1 cellular context compared by ENCODE assay signal in genomic region chr20:17771206-17772004, GRCh38.
TF ChIP-seq lines count a peak whose summit lies in the region.

No MANE protein-coding gene starts in this region.

TF ChIP-seq in HepG2, 621 proteins besides CTCF, POLR2A, EP300 and RAD21 (continued from another document and continues in another):
- TF ChIP-seq, protein P1, sequence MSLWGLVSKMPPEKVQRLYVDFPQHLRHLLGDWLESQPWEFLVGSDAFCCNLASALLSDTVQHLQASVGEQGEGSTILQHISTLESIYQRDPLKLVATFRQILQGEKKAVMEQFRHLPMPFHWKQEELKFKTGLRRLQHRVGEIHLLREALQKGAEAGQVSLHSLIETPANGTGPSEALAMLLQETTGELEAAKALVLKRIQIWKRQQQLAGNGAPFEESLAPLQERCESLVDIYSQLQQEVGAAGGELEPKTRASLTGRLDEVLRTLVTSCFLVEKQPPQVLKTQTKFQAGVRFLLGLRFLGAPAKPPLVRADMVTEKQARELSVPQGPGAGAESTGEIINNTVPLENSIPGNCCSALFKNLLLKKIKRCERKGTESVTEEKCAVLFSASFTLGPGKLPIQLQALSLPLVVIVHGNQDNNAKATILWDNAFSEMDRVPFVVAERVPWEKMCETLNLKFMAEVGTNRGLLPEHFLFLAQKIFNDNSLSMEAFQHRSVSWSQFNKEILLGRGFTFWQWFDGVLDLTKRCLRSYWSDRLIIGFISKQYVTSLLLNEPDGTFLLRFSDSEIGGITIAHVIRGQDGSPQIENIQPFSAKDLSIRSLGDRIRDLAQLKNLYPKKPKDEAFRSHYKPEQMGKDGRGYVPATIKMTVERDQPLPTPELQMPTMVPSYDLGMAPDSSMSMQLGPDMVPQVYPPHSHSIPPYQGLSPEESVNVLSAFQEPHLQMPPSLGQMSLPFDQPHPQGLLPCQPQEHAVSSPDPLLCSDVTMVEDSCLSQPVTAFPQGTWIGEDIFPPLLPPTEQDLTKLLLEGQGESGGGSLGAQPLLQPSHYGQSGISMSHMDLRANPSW (CRISPR knock-in tag; IDR thresholded peaks at IDR 0.05; ENCODE audit: borderline replicate concordance): no peak
- TF ChIP-seq STAT5B (CRISPR knock-in tag; IDR thresholded peaks at IDR 0.05) (no peak), YEATS4 (CRISPR knock-in tag; IDR thresholded peaks at IDR 0.05; ENCODE audit: borderline replicate concordance) (peak; percentile 27; the same call in 1 of the 2 replicates), ZNF547 (CRISPR knock-in tag; IDR thresholded peaks at IDR 0.05) (peak; percentile 28; the same call in 1 of the 2 replicates), ZBTB39 (CRISPR knock-in tag; IDR thresholded peaks at IDR 0.05) (no peak), ZNF232 (CRISPR knock-in tag; IDR thresholded peaks at IDR 0.05; ENCODE audit: borderline replicate concordance) (no peak), ZNF333 (CRISPR knock-in tag; IDR thresholded peaks at IDR 0.05; ENCODE audit: borderline replicate concordance) (no peak), ZMYM4 (CRISPR knock-in tag; IDR thresholded peaks at IDR 0.05) (no peak; the same call in 1 of the 2 replicates), ZBTB7A (CRISPR knock-in tag; IDR thresholded peaks at IDR 0.05) (0 out of 2 replicates have a peak, but pooled peaks have one; percentile 36), ZNF510 (CRISPR knock-in tag; IDR thresholded peaks at IDR 0.05; ENCODE audit: low read depth) (peak; percentile 71; the same call in 1 of the 2 replicates), ZKSCAN1 (IDR thresholded peaks at IDR 0.05; ENCODE audit: low read length) (no peak), NFE2 (CRISPR knock-in tag; IDR thresholded peaks at IDR 0.05) (no peak), ZBTB8A (CRISPR knock-in tag; IDR thresholded peaks at IDR 0.05; ENCODE audit: borderline replicate concordance, low read depth) (no peak), JUND (CRISPR knock-in tag; IDR thresholded peaks at IDR 0.05) (no peak), ZNF607 (CRISPR knock-in tag; IDR thresholded peaks at IDR 0.05; ENCODE audit: borderline replicate concordance) (0 out of 2 replicates have a peak, but pooled peaks have one; percentile 31), ZNF557 (CRISPR knock-in tag; IDR thresholded peaks at IDR 0.05) (0 out of 2 replicates have a peak, but pooled peaks have one; percentile 28), IRF2 (CRISPR knock-in tag; IDR thresholded peaks at IDR 0.05) (peak; percentile 66; the same call in 1 of the 2 replicates), ZFP41 (CRISPR knock-in tag; IDR thresholded peaks at IDR 0.05; ENCODE audit: borderline replicate concordance) (no peak), ZNF766 (CRISPR knock-in tag; IDR thresholded peaks at IDR 0.05; ENCODE audit: borderline replicate concordance) (no peak), ZZZ3 (CRISPR knock-in tag; IDR thresholded peaks at IDR 0.05; ENCODE audit: borderline replicate concordance) (0 out of 2 replicates have a peak, but pooled peaks have one; percentile 64), ZNF335 (CRISPR knock-in tag; IDR thresholded peaks at IDR 0.05) (peak; percentile 78), POLR2AphosphoS5 (IDR thresholded peaks at IDR 0.05; ENCODE audit: low read depth, low read length) (no peak), ZNF484 (CRISPR knock-in tag; IDR thresholded peaks at IDR 0.05; ENCODE audit: borderline replicate concordance, low read depth) (no peak), SNAPC2 (CRISPR knock-in tag; IDR thresholded peaks at IDR 0.05) (0 out of 2 replicates have a peak, but pooled peaks have one; percentile 14), ESRRA (CRISPR knock-in tag; IDR thresholded peaks at IDR 0.05; ENCODE audit: low read depth) (0 out of 2 replicates have a peak, but pooled peaks have one; percentile 77), ZNF878 (CRISPR knock-in tag; IDR thresholded peaks at IDR 0.05) (peak; percentile 80; the same call in 1 of the 2 replicates), ZNF17 (CRISPR knock-in tag; IDR thresholded peaks at IDR 0.05) (no peak), MATR3 (CRISPR knock-in tag; IDR thresholded peaks at IDR 0.05) (no peak), SMYD3 (CRISPR knock-in tag; IDR thresholded peaks at IDR 0.05) (no peak), ZNF569 (CRISPR knock-in tag; IDR thresholded peaks at IDR 0.05; ENCODE audit: borderline replicate concordance) (no peak), POLR2AphosphoS2 (IDR thresholded peaks at IDR 0.05; ENCODE audit: low read depth, low read length) (no peak), ZNF280B (CRISPR knock-in tag; IDR thresholded peaks at IDR 0.05; ENCODE audit: borderline replicate concordance) (no peak), ARHGAP35 (CRISPR knock-in tag; IDR thresholded peaks at IDR 0.05; ENCODE audit: borderline replicate concordance) (no peak), POGK (CRISPR knock-in tag; conservative IDR thresholded peaks at IDR 0.05) (peak; percentile 65; the same call in 1 of the 2 replicates), SALL2 (CRISPR knock-in tag; IDR thresholded peaks at IDR 0.05) (0 out of 2 replicates have a peak, but pooled peaks have one; percentile 11), ZNF816 (CRISPR knock-in tag; IDR thresholded peaks at IDR 0.05; ENCODE audit: borderline replicate concordance) (no peak; the same call in 1 of the 2 replicates), ATF5 (CRISPR knock-in tag; IDR thresholded peaks at IDR 0.05; ENCODE audit: low read depth) (peak; percentile 86; the same call in 1 of the 2 replicates), CEBPG (CRISPR knock-in tag; IDR thresholded peaks at IDR 0.05) (peak; percentile 93), MIER3 (CRISPR knock-in tag; IDR thresholded peaks at IDR 0.05; ENCODE audit: borderline replicate concordance) (peak; percentile 67; the same call in 1 of the 2 replicates), KLF11 (CRISPR knock-in tag; IDR thresholded peaks at IDR 0.05) (0 out of 2 replicates have a peak, but pooled peaks have one; percentile 34), ZNF24 (IDR thresholded peaks at IDR 0.05) (no peak), NPAS2 (CRISPR knock-in tag; IDR thresholded peaks at IDR 0.05; ENCODE audit: borderline replicate concordance) (no peak)
- TF ChIP-seq, protein P2, sequence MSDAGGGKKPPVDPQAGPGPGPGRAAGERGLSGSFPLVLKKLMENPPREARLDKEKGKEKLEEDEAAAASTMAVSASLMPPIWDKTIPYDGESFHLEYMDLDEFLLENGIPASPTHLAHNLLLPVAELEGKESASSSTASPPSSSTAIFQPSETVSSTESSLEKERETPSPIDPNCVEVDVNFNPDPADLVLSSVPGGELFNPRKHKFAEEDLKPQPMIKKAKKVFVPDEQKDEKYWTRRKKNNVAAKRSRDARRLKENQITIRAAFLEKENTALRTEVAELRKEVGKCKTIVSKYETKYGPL (CRISPR knock-in tag; IDR thresholded peaks at IDR 0.05): no peak
- TF ChIP-seq, protein P3, sequence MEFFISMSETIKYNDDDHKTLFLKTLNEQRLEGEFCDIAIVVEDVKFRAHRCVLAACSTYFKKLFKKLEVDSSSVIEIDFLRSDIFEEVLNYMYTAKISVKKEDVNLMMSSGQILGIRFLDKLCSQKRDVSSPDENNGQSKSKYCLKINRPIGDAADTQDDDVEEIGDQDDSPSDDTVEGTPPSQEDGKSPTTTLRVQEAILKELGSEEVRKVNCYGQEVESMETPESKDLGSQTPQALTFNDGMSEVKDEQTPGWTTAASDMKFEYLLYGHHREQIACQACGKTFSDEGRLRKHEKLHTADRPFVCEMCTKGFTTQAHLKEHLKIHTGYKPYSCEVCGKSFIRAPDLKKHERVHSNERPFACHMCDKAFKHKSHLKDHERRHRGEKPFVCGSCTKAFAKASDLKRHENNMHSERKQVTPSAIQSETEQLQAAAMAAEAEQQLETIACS (CRISPR knock-in tag; IDR thresholded peaks at IDR 0.05): no peak
- TF ChIP-seq, protein P4, sequence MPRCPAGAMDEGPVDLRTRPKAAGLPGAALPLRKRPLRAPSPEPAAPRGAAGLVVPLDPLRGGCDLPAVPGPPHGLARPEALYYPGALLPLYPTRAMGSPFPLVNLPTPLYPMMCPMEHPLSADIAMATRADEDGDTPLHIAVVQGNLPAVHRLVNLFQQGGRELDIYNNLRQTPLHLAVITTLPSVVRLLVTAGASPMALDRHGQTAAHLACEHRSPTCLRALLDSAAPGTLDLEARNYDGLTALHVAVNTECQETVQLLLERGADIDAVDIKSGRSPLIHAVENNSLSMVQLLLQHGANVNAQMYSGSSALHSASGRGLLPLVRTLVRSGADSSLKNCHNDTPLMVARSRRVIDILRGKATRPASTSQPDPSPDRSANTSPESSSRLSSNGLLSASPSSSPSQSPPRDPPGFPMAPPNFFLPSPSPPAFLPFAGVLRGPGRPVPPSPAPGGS (CRISPR knock-in tag; IDR thresholded peaks at IDR 0.05): no peak
- TF ChIP-seq, protein P5, sequence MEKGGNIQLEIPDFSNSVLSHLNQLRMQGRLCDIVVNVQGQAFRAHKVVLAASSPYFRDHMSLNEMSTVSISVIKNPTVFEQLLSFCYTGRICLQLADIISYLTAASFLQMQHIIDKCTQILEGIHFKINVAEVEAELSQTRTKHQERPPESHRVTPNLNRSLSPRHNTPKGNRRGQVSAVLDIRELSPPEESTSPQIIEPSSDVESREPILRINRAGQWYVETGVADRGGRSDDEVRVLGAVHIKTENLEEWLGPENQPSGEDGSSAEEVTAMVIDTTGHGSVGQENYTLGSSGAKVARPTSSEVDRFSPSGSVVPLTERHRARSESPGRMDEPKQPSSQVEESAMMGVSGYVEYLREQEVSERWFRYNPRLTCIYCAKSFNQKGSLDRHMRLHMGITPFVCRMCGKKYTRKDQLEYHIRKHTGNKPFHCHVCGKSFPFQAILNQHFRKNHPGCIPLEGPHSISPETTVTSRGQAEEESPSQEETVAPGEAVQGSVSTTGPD (CRISPR knock-in tag; IDR thresholded peaks at IDR 0.05): 0 out of 2 replicates have a peak, but pooled peaks have one; percentile 51
- TF ChIP-seq, protein P6, sequence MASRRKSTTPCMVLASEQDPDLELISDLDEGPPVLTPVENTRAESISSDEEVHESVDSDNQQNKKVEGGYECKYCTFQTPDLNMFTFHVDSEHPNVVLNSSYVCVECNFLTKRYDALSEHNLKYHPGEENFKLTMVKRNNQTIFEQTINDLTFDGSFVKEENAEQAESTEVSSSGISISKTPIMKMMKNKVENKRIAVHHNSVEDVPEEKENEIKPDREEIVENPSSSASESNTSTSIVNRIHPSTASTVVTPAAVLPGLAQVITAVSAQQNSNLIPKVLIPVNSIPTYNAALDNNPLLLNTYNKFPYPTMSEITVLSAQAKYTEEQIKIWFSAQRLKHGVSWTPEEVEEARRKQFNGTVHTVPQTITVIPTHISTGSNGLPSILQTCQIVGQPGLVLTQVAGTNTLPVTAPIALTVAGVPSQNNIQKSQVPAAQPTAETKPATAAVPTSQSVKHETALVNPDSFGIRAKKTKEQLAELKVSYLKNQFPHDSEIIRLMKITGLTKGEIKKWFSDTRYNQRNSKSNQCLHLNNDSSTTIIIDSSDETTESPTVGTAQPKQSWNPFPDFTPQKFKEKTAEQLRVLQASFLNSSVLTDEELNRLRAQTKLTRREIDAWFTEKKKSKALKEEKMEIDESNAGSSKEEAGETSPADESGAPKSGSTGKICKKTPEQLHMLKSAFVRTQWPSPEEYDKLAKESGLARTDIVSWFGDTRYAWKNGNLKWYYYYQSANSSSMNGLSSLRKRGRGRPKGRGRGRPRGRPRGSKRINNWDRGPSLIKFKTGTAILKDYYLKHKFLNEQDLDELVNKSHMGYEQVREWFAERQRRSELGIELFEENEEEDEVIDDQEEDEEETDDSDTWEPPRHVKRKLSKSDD (CRISPR knock-in tag; IDR thresholded peaks at IDR 0.05; ENCODE audit: low read depth): peak; percentile 60; the same call in 1 of the 2 replicates
- TF ChIP-seq, protein P7, sequence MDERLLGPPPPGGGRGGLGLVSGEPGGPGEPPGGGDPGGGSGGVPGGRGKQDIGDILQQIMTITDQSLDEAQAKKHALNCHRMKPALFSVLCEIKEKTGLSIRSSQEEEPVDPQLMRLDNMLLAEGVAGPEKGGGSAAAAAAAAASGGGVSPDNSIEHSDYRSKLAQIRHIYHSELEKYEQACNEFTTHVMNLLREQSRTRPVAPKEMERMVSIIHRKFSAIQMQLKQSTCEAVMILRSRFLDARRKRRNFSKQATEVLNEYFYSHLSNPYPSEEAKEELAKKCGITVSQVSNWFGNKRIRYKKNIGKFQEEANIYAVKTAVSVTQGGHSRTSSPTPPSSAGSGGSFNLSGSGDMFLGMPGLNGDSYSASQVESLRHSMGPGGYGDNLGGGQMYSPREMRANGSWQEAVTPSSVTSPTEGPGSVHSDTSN (CRISPR knock-in tag; IDR thresholded peaks at IDR 0.05): no peak
